In genomic region chr16:89988951-89989350, GRCh38 we compare ENCODE assay signal across 18 cellular contexts.
"Had no signal": no experiment of that assay in that cellular context is flagged by ENCODE, and none has a peak within 500 bp of the region (broad histone marks: within the 10 kb centered on the region; RNA-seq: fewer than 3 reads in every experiment).

No MANE protein-coding gene starts in this region.

- H3K4me1 ChIP-seq: SJSA1 had no signal

- H3K4me3 ChIP-seq: MG63, SJSA1, SK-N-MC had no signal

- DNase-seq: KBM-7, MG63, NCI-H1092, NCI-H1105 treated with DMSO at 0.1 percent for 48 hours, NCI-H1417 treated with DMSO at 0.1 percent for 48 hours, NCI-H146, NCI-H1930, NCI-H2107, NCI-H226, NCI-H446, NCI-H510A, NCI-H526, NCI-H82, Right ventricle myocardium superior, RPMI8226, SIG-M5 had no signal

- H3K9me3 ChIP-seq: SJSA1 had no signal

- H3K27me3 ChIP-seq: MG63, SJSA1 had no signal

- H3K27ac ChIP-seq: SJSA1, SK-N-MC had no signal
